In genomic region chr10:75019360-75019759, GRCh38 we compare ENCODE assay signal across 8 cellular contexts.
DNase-seq lines count a peak whose midpoint lies in the region; ATAC-seq and TF ChIP-seq lines count a peak whose summit lies in the region.

No MANE protein-coding gene starts in this region.

- no peak overlapping the region; the same call in 1 of the 2 replicates for H3K27ac Mint-ChIP-seq in HFFc6

- ATAC-seq in HG02678 (IDR thresholded peaks at IDR 0.05; ENCODE audit: unreplicated experiment) (no peak), HG03108 (IDR thresholded peaks at IDR 0.05; ENCODE audit: unreplicated experiment) (no peak)
- ATAC-seq in activated CD4-positive, CD25-positive, alpha-beta regulatory T cell treated with anti-CD3 and anti-CD28 coated beads, Interleukin-2, amount 50 U/mL, for 24 hours, result no peak

- DNase-seq in COR-L47 (lab: John Stamatoyannopoulos, UW), result peak; percentile 45
- DNase-seq in HFFc6, result peak; percentile 17
- peak; percentile 23 for DNase-seq in RKO (ENCODE audit: low spot score)
- peak; percentile 39 for DNase-seq in fibroblast of villous mesenchyme (ENCODE audit: low read depth)
- DNase-seq in uterus, result no peak

- H3K27me3 Mint-ChIP-seq in HFFc6 (ENCODE audit: insufficient read depth), result no peaks in the 10 kb centered on the region; the same call in 1 of the 2 replicates

- intact Hi-C loops in uterus (cut with DNase I; ENCODE audit: low total_unique reads), result no loop called here

- no peak overlapping the region for H3K4me3 Mint-ChIP-seq in HFFc6

- no peak overlapping the region for H3K27ac ChIP-seq in uterus

- H3K4me1 ChIP-seq in uterus, result no peaks in the 10 kb centered on the region

- TF ChIP-seq CTCF in HFFc6 (IDR thresholded peaks at IDR 0.05) (peak; percentile 73), fibroblast of villous mesenchyme (IDR thresholded peaks at IDR 0.05; ENCODE audit: insufficient read depth, low read depth, low read length) (peak; percentile 23), uterus (IDR thresholded peaks at IDR 0.05) (peak in 3 of 4 experiments; percentile 30 to 33 (median 33))

- no peaks in the 10 kb centered on the region for H3K9me3 Mint-ChIP-seq in HFFc6

- no peaks in the 10 kb centered on the region for H3K27me3 ChIP-seq in uterus

- no peak overlapping the region for H3K4me3 ChIP-seq in fibroblast of villous mesenchyme (ENCODE audit: low read depth, low read length)
- H3K4me3 ChIP-seq in uterus, result no peak overlapping the region

- H3K9me3 ChIP-seq in uterus, result no peaks in the 10 kb centered on the region

- peaks cover 14% of the 10 kb centered on the region for H3K4me1 Mint-ChIP-seq in HFFc6 (ENCODE audit: low read depth)

- H3K36me3 ChIP-seq in uterus, result no peaks in the 10 kb centered on the region

- H3K36me3 Mint-ChIP-seq in HFFc6 (ENCODE audit: low read depth), result peaks cover 8% of the 10 kb centered on the region

- no peak for TF ChIP-seq POLR2A in uterus (IDR thresholded peaks at IDR 0.05)

Comparison
In these comparisons a context has a peak if more than half of its experiments do, and no peak if none do; other contexts are left out.
1. DNase-seq: peak in COR-L47 (single experiment), HFFc6 (single experiment), RKO (single experiment) and fibroblast of villous mesenchyme (single experiment); none in uterus (0 of 2).
2. CTCF ChIP-seq: peak in every context shown above with its lines; median percentile 73 in HFFc6; 33 in uterus; 23 in fibroblast of villous mesenchyme.